ENCODE assay signal across 24 cellular contexts in the genomic region with DNA sequence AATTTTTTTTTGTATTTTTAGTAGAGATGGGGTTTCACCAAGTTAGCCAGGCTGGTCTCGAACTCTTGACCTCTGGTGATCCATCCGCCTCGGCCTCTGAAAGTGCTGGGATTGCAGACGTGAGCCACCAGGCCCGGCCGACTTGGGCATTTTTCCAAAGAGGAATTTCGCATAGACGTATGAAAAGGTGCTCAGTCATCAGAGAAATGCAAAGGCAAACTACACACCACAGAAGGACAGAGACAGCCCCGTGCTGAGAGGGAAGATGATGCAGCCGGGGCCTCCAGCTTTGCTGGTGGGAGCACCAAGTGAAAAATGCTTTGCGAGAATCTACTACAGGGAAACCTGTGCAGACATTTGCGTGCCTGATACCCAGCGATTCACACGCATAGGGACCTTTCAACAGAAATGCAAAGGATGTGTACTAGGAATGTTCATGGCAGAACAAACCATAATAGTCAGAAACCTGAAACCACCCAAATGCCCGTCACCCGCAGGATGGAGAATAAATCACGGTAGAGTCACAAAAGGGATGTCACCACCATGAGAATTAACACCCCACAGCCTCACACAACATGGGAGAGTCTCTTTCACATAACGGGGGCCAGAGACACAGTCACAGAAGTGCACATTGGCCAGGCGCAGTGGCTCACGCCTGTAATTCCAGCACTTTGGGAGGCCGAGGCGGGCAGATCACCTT. TPM values are rescaled to one million over a fixed set of nuclear protein-coding genes. Genes with fewer than 3 reads are reported as not detected.
DNase-seq lines count a peak whose midpoint lies in the region; ATAC-seq and TF ChIP-seq lines count a peak whose summit lies in the region.
"Had no signal": no experiment of that assay in that cellular context is flagged by ENCODE, and none has a peak within 500 bp of the region (broad histone marks: within the 10 kb centered on the region; RNA-seq: fewer than 3 reads in every experiment).

No MANE protein-coding gene starts in this region.

- H3K27ac ChIP-seq in BLaER1 (no peak overlapping the region), psoas muscle (peak overlapping the region; percentile 60), neuronal stem cell (replicated peaks; ENCODE audit: low read length) (no peak overlapping the region)
- H3K27ac ChIP-seq: 22Rv1, GM23248, SJSA1 had no signal

- ATAC-seq in psoas muscle, result peak in 3 of 4 donors; percentile 56 to 87 (median 80)
- ATAC-seq in activated CD8-positive, alpha-beta T cell treated with anti-CD3 and anti-CD28 coated beads for 36 hours, result no peak
- ATAC-seq in GM21515 (IDR thresholded peaks at IDR 0.05; ENCODE audit: unreplicated experiment), result no peak
- no peak for ATAC-seq in activated T-cell treated with anti-CD3 and anti-CD28 coated beads, Interleukin-2, amount 50 U/mL, for 4 hours

- H3K9me3 Mint-ChIP-seq in chondrocyte (ENCODE audit: low read depth), result peaks cover 11% of the 10 kb centered on the region
- peaks cover 39% of the 10 kb centered on the region for H3K9me3 Mint-ChIP-seq in nephron progenitor cell
- peaks cover 13% of the 10 kb centered on the region for H3K9me3 Mint-ChIP-seq in activated CD8-positive, alpha-beta T cell treated with anti-CD3 and anti-CD28 coated beads for 36 hours
- H3K9me3 Mint-ChIP-seq in activated T-cell treated with anti-CD3 and anti-CD28 coated beads, Interleukin-2, amount 50 U/mL, for 4 hours, result peaks cover 7% of the 10 kb centered on the region

- H3K27me3 ChIP-seq in BLaER1, result peaks cover 33% of the 10 kb centered on the region
- H3K27me3 ChIP-seq in psoas muscle (ENCODE audit: insufficient read depth in 3 of 3, low read length in 2 of 3), result no peaks in the 10 kb centered on the region
- peaks cover 10 to 20% (median 11%) of the 10 kb centered on the region in 3 experiments for H3K27me3 ChIP-seq in neuronal stem cell (ENCODE audit: control insufficient read depth in 3 of 3, insufficient read depth in 3 of 3, low read depth in 1 of 3, low read length in 3 of 3)
- H3K27me3 ChIP-seq: MG63 had no signal

- no peak overlapping the region for H4K91ac ChIP-seq in neuronal stem cell (ENCODE audit: low read depth, low read length, poor library complexity)

- H3K27ac Mint-ChIP-seq in chondrocyte (ENCODE audit: unreplicated experiment), result no peak overlapping the region
- peak overlapping the region; percentile 83 for H3K27ac Mint-ChIP-seq in nephron progenitor cell
- H3K27ac Mint-ChIP-seq in activated CD8-positive, alpha-beta T cell treated with anti-CD3 and anti-CD28 coated beads for 36 hours, result no peak overlapping the region
- H3K27ac Mint-ChIP-seq: B cell, H9 had no signal

- H3K4me3 ChIP-seq in BLaER1 (no peak overlapping the region), psoas muscle (no peak overlapping the region), neuronal stem cell (ENCODE audit: low read length in 2 of 2) (no peak overlapping the region)
- H3K4me3 ChIP-seq: GM23248, MG63, SJSA1 had no signal

- no peak overlapping the region for H3K4me3 Mint-ChIP-seq in chondrocyte (ENCODE audit: unreplicated experiment)
- H3K4me3 Mint-ChIP-seq in nephron progenitor cell, result peak overlapping the region; percentile 54
- H3K4me3 Mint-ChIP-seq in activated CD8-positive, alpha-beta T cell treated with anti-CD3 and anti-CD28 coated beads for 36 hours, result no peak overlapping the region
- no peak overlapping the region for H3K4me3 Mint-ChIP-seq in activated T-cell treated with anti-CD3 and anti-CD28 coated beads, Interleukin-2, amount 50 U/mL, for 4 hours
- H3K4me3 Mint-ChIP-seq: B cell, CD14-positive monocyte had no signal

- H3K23ac ChIP-seq in neuronal stem cell (ENCODE audit: low read depth, low read length, poor library complexity), result no peak overlapping the region

- DNase-seq in chondrocyte (ENCODE audit: low spot score) (peak; percentile 37), nephron progenitor cell (no peak), psoas muscle (peak; percentile 0 to 42), neuronal stem cell (ENCODE audit: low spot score) (no peak)
- DNase-seq in activated CD8-positive, alpha-beta T cell treated with anti-CD3 and anti-CD28 coated beads for 36 hours, result no peak
- DNase-seq in activated T-cell treated with anti-CD3 and anti-CD28 coated beads, Interleukin-2, amount 50 U/mL, for 4 hours, result no peak
- DNase-seq: Calu3, GM23248, H9, IMR-90, KG1, MG63, NCI-H2029 treated with DMSO at 0.1 percent for 48 hours, NCI-H446 treated with DMSO at 0.1 percent for 48 hours, NCI-H526 treated with DMSO at 0.1 percent for 48 hours, Right ventricle myocardium superior, RPMI8226 had no signal

- H3K9me3 ChIP-seq in BLaER1 (peaks cover 40% of the 10 kb centered on the region), psoas muscle (peaks cover 12% of the 10 kb centered on the region), neuronal stem cell (replicated peaks in 1 of 2; ENCODE audit: control insufficient read depth in 2 of 2, insufficient read depth in 1 of 2, low read depth in 1 of 2, low read length in 2 of 2) (peaks cover 3 to 15% of the 10 kb centered on the region in 2 donors)

- H2AK5ac ChIP-seq in neuronal stem cell (ENCODE audit: low read depth, low read length), result no peak overlapping the region

- H3K79me1 ChIP-seq in neuronal stem cell (ENCODE audit: low read depth, low read length), result peaks cover 2% of the 10 kb centered on the region

- TF ChIP-seq CTCF in chondrocyte (IDR thresholded peaks at IDR 0.05), result no peak
- no peak for TF ChIP-seq CTCF in nephron progenitor cell (IDR thresholded peaks at IDR 0.05)
- no peak for TF ChIP-seq CTCF in psoas muscle (IDR thresholded peaks at IDR 0.05)
- no peak for TF ChIP-seq CTCF in activated CD8-positive, alpha-beta T cell treated with anti-CD3 and anti-CD28 coated beads for 36 hours (IDR thresholded peaks at IDR 0.05)

- H4K20me1 ChIP-seq in BLaER1, result peaks cover 30% of the 10 kb centered on the region

- H3K4me2 ChIP-seq in BLaER1 (peak overlapping the region; percentile 79), neuronal stem cell (ENCODE audit: insufficient read depth, low read length, poor library complexity, severe bottlenecking) (no peak overlapping the region)

- H3K4me1 ChIP-seq in BLaER1 (peaks cover 60% of the 10 kb centered on the region), psoas muscle (peaks cover 8% of the 10 kb centered on the region), neuronal stem cell (ENCODE audit: control insufficient read depth in 2 of 2, insufficient read depth in 1 of 2, low read depth in 1 of 2, low read length in 2 of 2) (peaks cover 14 to 19% of the 10 kb centered on the region in 2 donors)

- H3K18ac ChIP-seq in neuronal stem cell (ENCODE audit: low read length), result no peak overlapping the region

- intact Hi-C loops in psoas muscle (cut with DNase I), result no loop called here
- intact Hi-C loops in activated CD8-positive, alpha-beta T cell treated with anti-CD3 and anti-CD28 coated beads for 36 hours (cut with micrococcal nuclease), result no loop called here

- H3K4me1 Mint-ChIP-seq in chondrocyte (ENCODE audit: low read depth) (peaks cover 9% of the 10 kb centered on the region), nephron progenitor cell (peaks cover 57% of the 10 kb centered on the region)
- peaks cover 22% of the 10 kb centered on the region for H3K4me1 Mint-ChIP-seq in activated CD8-positive, alpha-beta T cell treated with anti-CD3 and anti-CD28 coated beads for 36 hours (ENCODE audit: low read depth)
- peaks cover 8% of the 10 kb centered on the region for H3K4me1 Mint-ChIP-seq in activated T-cell treated with anti-CD3 and anti-CD28 coated beads, Interleukin-2, amount 50 U/mL, for 4 hours (ENCODE audit: low read depth)

- no peak overlapping the region for H2BK5ac ChIP-seq in neuronal stem cell (ENCODE audit: low read length)

- H2BK120ac ChIP-seq in neuronal stem cell (ENCODE audit: low read depth, low read length), result no peak overlapping the region

- H3K27me3 Mint-ChIP-seq in chondrocyte (ENCODE audit: low read depth) (no peaks in the 10 kb centered on the region), nephron progenitor cell (ENCODE audit: low read depth, poor library complexity) (peaks cover 49% of the 10 kb centered on the region)
- peaks cover 3% of the 10 kb centered on the region for H3K27me3 Mint-ChIP-seq in activated CD8-positive, alpha-beta T cell treated with anti-CD3 and anti-CD28 coated beads for 36 hours
- no peaks in the 10 kb centered on the region for H3K27me3 Mint-ChIP-seq in activated T-cell treated with anti-CD3 and anti-CD28 coated beads, Interleukin-2, amount 50 U/mL, for 4 hours (ENCODE audit: low read depth)

- POLR2A ChIA-PET in activated CD8-positive, alpha-beta T cell treated with anti-CD3 and anti-CD28 coated beads for 36 hours (lab: Charles Lee), result no interaction called here

- H3K36me3 Mint-ChIP-seq in chondrocyte (ENCODE audit: low read depth), result peaks cover 15% of the 10 kb centered on the region
- peaks cover 28% of the 10 kb centered on the region for H3K36me3 Mint-ChIP-seq in nephron progenitor cell (ENCODE audit: low read depth)
- peaks cover 16% of the 10 kb centered on the region for H3K36me3 Mint-ChIP-seq in activated CD8-positive, alpha-beta T cell treated with anti-CD3 and anti-CD28 coated beads for 36 hours (ENCODE audit: low read depth)
- peaks cover 10% of the 10 kb centered on the region for H3K36me3 Mint-ChIP-seq in activated T-cell treated with anti-CD3 and anti-CD28 coated beads, Interleukin-2, amount 50 U/mL, for 4 hours (ENCODE audit: insufficient read depth)

- peaks cover 12% of the 10 kb centered on the region for H3K36me3 ChIP-seq in BLaER1
- H3K36me3 ChIP-seq in psoas muscle (ENCODE audit: insufficient read depth in 1 of 2, low read depth in 1 of 2), result no peaks in the 10 kb centered on the region
- no peaks in the 10 kb centered on the region for H3K36me3 ChIP-seq in neuronal stem cell (replicated peaks in 1 of 2; ENCODE audit: control insufficient read depth in 2 of 2, insufficient read depth in 2 of 2, low read length in 2 of 2)
- H3K36me3 ChIP-seq: MG63 had no signal

- H3K9ac ChIP-seq in BLaER1 (no peak overlapping the region), neuronal stem cell (ENCODE audit: low read depth, low read length, poor library complexity) (no peak overlapping the region)
- H3K9ac ChIP-seq: GM23248 had no signal

- 51 to 73% (median 69%) methylated on average over 22 of the region's 22 CpGs for WGBS in psoas muscle, 3 donors
- WGBS in neuronal stem cell (ENCODE audit: extremely low coverage in 2 of 2, insufficient read length in 2 of 2, insufficient replicate concordance in 1 of 2), 2 donors, result no CpG with 5 or more reads among the region's 22 CpGs

- H2BK15ac ChIP-seq in neuronal stem cell (ENCODE audit: low read length), result no peak overlapping the region

- H3K14ac ChIP-seq in neuronal stem cell (ENCODE audit: low read length), result no peak overlapping the region

- no peak overlapping the region for H4K8ac ChIP-seq in neuronal stem cell (ENCODE audit: low read depth, low read length)

- no peak overlapping the region for H3K4ac ChIP-seq in neuronal stem cell (ENCODE audit: low read length)

- CTCF ChIA-PET in activated CD8-positive, alpha-beta T cell treated with anti-CD3 and anti-CD28 coated beads for 36 hours (lab: Charles Lee), result interaction anchor here (0.6 kb wide), 1 partner anchor 25 kb away, joined by 3 read pairs; no protein-coding TSS in a partner anchor

- H2BK12ac ChIP-seq in neuronal stem cell (ENCODE audit: low read length), result no peak overlapping the region

- H2AFZ ChIP-seq in neuronal stem cell (ENCODE audit: low read length), result no peak overlapping the region
- H2AFZ ChIP-seq: GM23248 had no signal

RNA-seq across cellular contexts. Expression of gene RAB40B, which starts 5.2 kb away (rescaled TPM):
- total RNA-seq in chondrocyte, result 16.7 to 20.0 TPM (median 20.0 TPM) in 3 replicates
- 10 to 100 TPM; 12.6 to 42.9 (median 30.4) TPM for total RNA-seq in psoas muscle
- polyA plus RNA-seq in psoas muscle, result 10 to 100 TPM in 2 of 3 donors, 1 to 10 TPM in 1; 3.9 to 19.4 (median 12.6) TPM
- 9.4 TPM for polyA plus RNA-seq in neuronal stem cell (2013, experiment 1 of 2)
- polyA plus RNA-seq in neuronal stem cell (2013, experiment 2 of 2), result 10.4 TPM
- total RNA-seq in activated CD8-positive, alpha-beta T cell treated with anti-CD3 and anti-CD28 coated beads for 36 hours, result 1 to 10 TPM; 1.6 to 3.4 TPM
- 1 to 10 TPM; 3.8 to 4.8 (median 4.1) TPM for total RNA-seq in activated T-cell treated with anti-CD3 and anti-CD28 coated beads, Interleukin-2, amount 50 U/mL, for 4 hours

RNA-seq across cellular contexts. Expression of gene FN3KRP, which starts 23.2 kb away (rescaled TPM):
- total RNA-seq in chondrocyte (23.0 to 27.4 TPM (median 23.3 TPM) in 3 replicates), psoas muscle (10 to 100 TPM in 2 of 4 donors, 1 to 10 TPM in 2; 7.9 to 12.7 (median 9.9) TPM)
- 10 to 100 TPM in 2 of 3 donors, 1 to 10 TPM in 1; 5.0 to 15.7 (median 10.6) TPM for polyA plus RNA-seq in psoas muscle
- polyA plus RNA-seq in neuronal stem cell (2013, experiment 1 of 2), result 23.3 TPM
- 21.8 TPM for polyA plus RNA-seq in neuronal stem cell (2013, experiment 2 of 2)
- 10 to 100 TPM; 28.3 to 32.8 TPM for total RNA-seq in activated CD8-positive, alpha-beta T cell treated with anti-CD3 and anti-CD28 coated beads for 36 hours
- 10 to 100 TPM; 34.9 to 43.8 (median 36.0) TPM for total RNA-seq in activated T-cell treated with anti-CD3 and anti-CD28 coated beads, Interleukin-2, amount 50 U/mL, for 4 hours

RNA-seq across cellular contexts. Expression of gene FN3K, which starts 42.1 kb away (rescaled TPM):
- total RNA-seq in chondrocyte, result 16.2 to 20.5 TPM (median 19.0 TPM) in 3 replicates
- 10 to 100 TPM in 3 of 4 donors, 1 to 10 TPM in 1; 5.9 to 22.3 (median 18.1) TPM for total RNA-seq in psoas muscle
- 10 to 100 TPM in 1 of 3 donors, 1 to 10 TPM in 2; 6.1 to 10.1 (median 8.1) TPM for polyA plus RNA-seq in psoas muscle
- polyA plus RNA-seq in neuronal stem cell (2013, experiment 1 of 2), result 15.9 TPM
- polyA plus RNA-seq in neuronal stem cell (2013, experiment 2 of 2), result 17.0 TPM
- total RNA-seq in activated CD8-positive, alpha-beta T cell treated with anti-CD3 and anti-CD28 coated beads for 36 hours, result 1 to 10 TPM in 1 of 2 experiments, under 1 TPM in 1; 0.96 to 1.2 TPM
- 1 to 10 TPM in 2 of 3 donors, under 1 TPM in 1; 0.79 to 1.3 (median 1.0) TPM for total RNA-seq in activated T-cell treated with anti-CD3 and anti-CD28 coated beads, Interleukin-2, amount 50 U/mL, for 4 hours
- total RNA-seq: Daoy had no signal
- polyA plus RNA-seq: CD14-positive monocyte had no signal

RNA-seq across cellular contexts. Expression of gene WDR45B, which starts 45.1 kb away (rescaled TPM):
- total RNA-seq in chondrocyte, result 60.4 to 70.0 TPM (median 67.8 TPM) in 3 replicates
- total RNA-seq in psoas muscle, result 10 to 100 TPM; 25.1 to 35.7 (median 30.9) TPM
- polyA plus RNA-seq in psoas muscle, result 10 to 100 TPM; 21.4 to 62.7 (median 43.5) TPM
- 67.8 TPM for polyA plus RNA-seq in neuronal stem cell (2013, experiment 1 of 2)
- 69.8 TPM for polyA plus RNA-seq in neuronal stem cell (2013, experiment 2 of 2)
- total RNA-seq in activated CD8-positive, alpha-beta T cell treated with anti-CD3 and anti-CD28 coated beads for 36 hours, result 100 to 1,000 TPM; 127 to 132 TPM
- 10 to 100 TPM; 47.1 to 52.5 (median 47.4) TPM for total RNA-seq in activated T-cell treated with anti-CD3 and anti-CD28 coated beads, Interleukin-2, amount 50 U/mL, for 4 hours

RNA-seq across cellular contexts. Expression of gene TBCD, which starts 58.5 kb away (rescaled TPM):
- 53.7 to 62.9 TPM (median 59.8 TPM) in 3 replicates for total RNA-seq in chondrocyte
- total RNA-seq in psoas muscle, result 10 to 100 TPM; 34.7 to 46.1 (median 40.3) TPM
- 10 to 100 TPM; 28.2 to 65.0 (median 31.4) TPM for polyA plus RNA-seq in psoas muscle
- polyA plus RNA-seq in neuronal stem cell (2013, experiment 1 of 2), result 62.8 TPM
- 65.7 TPM for polyA plus RNA-seq in neuronal stem cell (2013, experiment 2 of 2)
- total RNA-seq in activated CD8-positive, alpha-beta T cell treated with anti-CD3 and anti-CD28 coated beads for 36 hours, result 10 to 100 TPM; 77.8 to 85.8 TPM
- total RNA-seq in activated T-cell treated with anti-CD3 and anti-CD28 coated beads, Interleukin-2, amount 50 U/mL, for 4 hours, result 10 to 100 TPM; 63.5 to 76.7 (median 66.1) TPM

Comparison
In these comparisons a context has a peak if more than half of its experiments do, and no peak if none do; other contexts are left out.
1. DNase-seq: peak in chondrocyte (single experiment) and psoas muscle (2 of 2); none in nephron progenitor cell (single experiment), neuronal stem cell (single experiment), activated CD8-positive, alpha-beta T cell treated with anti-CD3 and anti-CD28 coated beads for 36 hours (single experiment) and activated T-cell treated with anti-CD3 and anti-CD28 coated beads, Interleukin-2, amount 50 U/mL, for 4 hours (single experiment).
2. ATAC-seq: peak in psoas muscle (3 of 4); none in activated CD8-positive, alpha-beta T cell treated with anti-CD3 and anti-CD28 coated beads for 36 hours (single experiment), GM21515 (single experiment) and activated T-cell treated with anti-CD3 and anti-CD28 coated beads, Interleukin-2, amount 50 U/mL, for 4 hours (0 of 2).